In genomic region chr3:49021813-49022720, GRCh38 we compare ENCODE assay signal across 8 cellular contexts. TPM values are rescaled to one million over a fixed set of nuclear protein-coding genes. Genes with fewer than 3 reads are reported as not detected.
DNase-seq lines count a peak whose midpoint lies in the region; ATAC-seq and TF ChIP-seq lines count a peak whose summit lies in the region.

A gene with protein sequence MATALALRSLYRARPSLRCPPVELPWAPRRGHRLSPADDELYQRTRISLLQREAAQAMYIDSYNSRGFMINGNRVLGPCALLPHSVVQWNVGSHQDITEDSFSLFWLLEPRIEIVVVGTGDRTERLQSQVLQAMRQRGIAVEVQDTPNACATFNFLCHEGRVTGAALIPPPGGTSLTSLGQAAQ (plus strand): TSS chr3:49022121. CDS start chr3:49022145, 24 bp downstream.

- H3K4me1 Mint-ChIP-seq in type B pancreatic cell (ENCODE audit: unreplicated experiment), result peaks cover 15% of the 10 kb centered on the region

- H3K4me3 ChIP-seq in cardiac muscle cell, result peak within 1 kb of the TSS; percentile 55

- no peaks in the 10 kb centered on the region for H3K27me3 Mint-ChIP-seq in type B pancreatic cell

- H3K9me3 Mint-ChIP-seq in type B pancreatic cell, result no peaks in the 10 kb centered on the region

- peak within 1 kb of the TSS; percentile 96 for H3K4me3 Mint-ChIP-seq in type B pancreatic cell

- H3K4me1 ChIP-seq in cardiac muscle cell (ENCODE audit: low read depth), result peaks cover 15% of the 10 kb centered on the region

- H3K36me3 Mint-ChIP-seq in type B pancreatic cell, result peaks cover 8% of the 10 kb centered on the region

- H3K27me3 ChIP-seq in cardiac muscle cell, result no peaks in the 10 kb centered on the region

- H3K36me3 ChIP-seq in cardiac muscle cell, result peaks cover 27% of the 10 kb centered on the region

- DNase-seq in NCI-H1048 (lab: John Stamatoyannopoulos, UW), result peak; percentile 81
- DNase-seq in SW 1271 (lab: John Stamatoyannopoulos, UW), result peak; percentile 63 to 78
- peak; percentile 85 for DNase-seq in activated naive CD8-positive, alpha-beta T cell treated with anti-CD3 and anti-CD28 coated beads, Interleukin-2, amount 50 U/mL, for 16 hours (ENCODE audit: low read depth, low spot score)
- DNase-seq in cardiac muscle cell (ENCODE audit: low read depth in 1 of 2, low spot score in 1 of 2), result peak; percentile 95 to 96
- DNase-seq in pons (ENCODE audit: low spot score), result peak; percentile 79
- peak; percentile 98 for DNase-seq in type B pancreatic cell (ENCODE audit: extremely low spot score, unreplicated experiment)

- H3K9me3 ChIP-seq in cardiac muscle cell (ENCODE audit: low read depth), result no peaks in the 10 kb centered on the region

- peak within 1 kb of the TSS; percentile 97 for H3K27ac Mint-ChIP-seq in type B pancreatic cell

- H3K27ac ChIP-seq in cardiac muscle cell, result peak within 1 kb of the TSS; percentile 96

- peak; percentile 62 for ATAC-seq in HG02610 (IDR thresholded peaks at IDR 0.05; ENCODE audit: unreplicated experiment)

- peak; percentile 94 for TF ChIP-seq CTCF in GM12873 (IDR thresholded peaks at IDR 0.05; ENCODE audit: insufficient read depth, low read depth, low read length, missing control alignments)
- TF ChIP-seq CTCF in cardiac muscle cell (IDR thresholded peaks at IDR 0.05; ENCODE audit: low read depth, low read length), result peak; percentile 90
- TF ChIP-seq CTCF in type B pancreatic cell (conservative IDR thresholded peaks at IDR 0.05), result peak; percentile 99

RNA-seq across cellular contexts. Expression of the gene that starts here (rescaled TPM):
- 217 and 361 TPM in 2 replicates for total RNA-seq in cardiac muscle cell
- polyA plus RNA-seq in cardiac muscle cell, result 280 and 310 TPM in 2 replicates
- total RNA-seq in type B pancreatic cell (ENCODE audit: low replicate concordance), result 62.0 and 67.0 TPM in 2 replicates

Comparison
In these comparisons a context has a peak if more than half of its experiments do, and no peak if none do; other contexts are left out.
1. Peak in every context shown above with its lines: DNase-seq, ATAC-seq, H3K4me3 ChIP-seq and H3K27ac ChIP-seq.